Comparison of ENCODE assay signal across 29 cellular contexts in genomic region chr6:105278813-105279212, GRCh38.
"Had no signal": no experiment of that assay in that cellular context is flagged by ENCODE, and none has a peak within 500 bp of the region (broad histone marks: within the 10 kb centered on the region; RNA-seq: fewer than 3 reads in every experiment).

No MANE protein-coding gene starts in this region.

- H3K4me1 Mint-ChIP-seq: naive thymus-derived CD8-positive, alpha-beta T cell; stimulated activated memory B cell treated with anti-CD40 and anti-IgM and Interleukin-4, amounts not matched to agents 10 μg/mL and 1 μg/mL and 100 μg/mL, for 72 hours; stimulated activated naive CD8-positive, alpha-beta T cell treated with anti-CD3 and anti-CD28 coated beads, Interleukin-15, amount 100 ng/mL, for 72 hours had no signal

- H3K4me2 ChIP-seq: smooth muscle cell had no signal

- H3K36me3 ChIP-seq: prostate gland had no signal

- H3K27me3 Mint-ChIP-seq: naive thymus-derived CD8-positive, alpha-beta T cell; natural killer cell treated with Interleukin-12 subunit alpha and Interleukin-12 subunit beta and Interleukin-15 and Interleukin-18, amount 100 ng/mL, for 72 hours; stimulated activated memory B cell treated with anti-CD40 and anti-IgM and Interleukin-4, amounts not matched to agents 10 μg/mL and 1 μg/mL and 100 μg/mL, for 72 hours; stimulated activated naive CD8-positive, alpha-beta T cell treated with anti-CD3 and anti-CD28 coated beads, Interleukin-15, amount 100 ng/mL, for 72 hours; type B pancreatic cell had no signal

- H3K27ac ChIP-seq: neutrophil, pancreas, prostate gland, right lobe of liver, sigmoid colon, skin epidermis, spleen, suprapubic skin, testis, tibial artery, transverse colon, vagina had no signal

- H3K4me3 Mint-ChIP-seq: naive thymus-derived CD8-positive, alpha-beta T cell; natural killer cell treated with Interleukin-12 subunit alpha and Interleukin-12 subunit beta and Interleukin-15 and Interleukin-18, amount 100 ng/mL, for 72 hours; nephron progenitor cell; neural crest cell; stimulated activated memory B cell treated with anti-CD40 and anti-IgM and Interleukin-4, amounts not matched to agents 10 μg/mL and 1 μg/mL and 100 μg/mL, for 72 hours; stimulated activated naive CD8-positive, alpha-beta T cell treated with anti-CD3 and anti-CD28 coated beads, Interleukin-15, amount 100 ng/mL, for 72 hours; type B pancreatic cell had no signal

- H3K4me3 ChIP-seq: pancreas, prostate gland, right lobe of liver, sigmoid colon, skin epidermis, smooth muscle cell, spleen, suprapubic skin, testis, tibial artery, transverse colon, vagina had no signal

- H3K4me1 ChIP-seq: pancreas, prostate gland, right lobe of liver, sigmoid colon, spleen, suprapubic skin, testis, tibial artery, transverse colon, vagina had no signal

- H3K27me3 ChIP-seq: neutrophil, pancreas, right lobe of liver, sigmoid colon, spleen, suprapubic skin, testis, tibial artery, transverse colon, vagina had no signal

- ATAC-seq: naive thymus-derived CD8-positive, alpha-beta T cell; natural killer cell treated with Interleukin-12 subunit alpha and Interleukin-12 subunit beta and Interleukin-15 and Interleukin-18, amount 100 ng/mL, for 72 hours; pancreas; right cardiac atrium; right lobe of liver; stimulated activated memory B cell treated with anti-CD40 and anti-IgM and Interleukin-4, amounts not matched to agents 10 μg/mL and 1 μg/mL and 100 μg/mL, for 72 hours; stimulated activated naive CD8-positive, alpha-beta T cell treated with anti-CD3 and anti-CD28 coated beads, Interleukin-15, amount 100 ng/mL, for 72 hours; stimulated activated naive CD8-positive, alpha-beta T cell treated with anti-CD3 and anti-CD28 coated beads, Interleukin-15, Interleukin-2, amounts not matched to agents 100 U/mL and 50 U/mL, for 24 hours had no signal

- H3K27ac Mint-ChIP-seq: natural killer cell treated with Interleukin-12 subunit alpha and Interleukin-12 subunit beta and Interleukin-15 and Interleukin-18, amount 100 ng/mL, for 72 hours; nephron progenitor cell; stimulated activated memory B cell treated with anti-CD40 and anti-IgM and Interleukin-4, amounts not matched to agents 10 μg/mL and 1 μg/mL and 100 μg/mL, for 72 hours; type B pancreatic cell had no signal

- H3K9me3 Mint-ChIP-seq: natural killer cell treated with Interleukin-12 subunit alpha and Interleukin-12 subunit beta and Interleukin-15 and Interleukin-18, amount 100 ng/mL, for 72 hours; nephron progenitor cell; neural crest cell; stimulated activated naive CD8-positive, alpha-beta T cell treated with anti-CD3 and anti-CD28 coated beads, Interleukin-15, amount 100 ng/mL, for 72 hours had no signal

- H3K9me3 ChIP-seq: neutrophil, pancreas, prostate gland, right lobe of liver, sigmoid colon, spleen, suprapubic skin, testis, tibial artery, transverse colon, vagina had no signal

- DNase-seq: naive thymus-derived CD8-positive, alpha-beta T cell; nephron progenitor cell; pancreas; right cardiac atrium; right lobe of liver; sigmoid colon; spleen; stimulated activated CD4-positive, alpha-beta T cell treated with anti-CD3 and anti-CD28 coated beads, Interleukin-12 subunit alpha, Interleukin-12 subunit beta, amount 100 ng/mL, for 4 hours; stimulated activated CD4-positive, alpha-beta T cell treated with anti-CD3 and anti-CD28 coated beads, Interleukin-1b, Interleukin-23, amount 100 ng/mL, for 48 hours; stimulated activated CD4-positive, alpha-beta T cell treated with anti-CD3 and anti-CD28 coated beads, Interleukin-4, amount 100 ng/mL, for 1 hour; stimulated activated CD4-positive, alpha-beta T cell treated with anti-CD3 and anti-CD28 coated beads, Interleukin-4, amount 100 ng/mL, for 4 hours; stimulated activated CD8-positive, alpha-beta memory T cell treated with anti-CD3 and anti-CD28 coated beads, Interleukin-4, amount 100 ng/mL, for 48 hours; stimulated activated naive CD4-positive, alpha-beta T cell; stimulated activated naive CD8-positive, alpha-beta T cell treated with anti-CD3 and anti-CD28 coated beads, Interleukin-15, amount 100 ng/mL, for 72 hours; stimulated activated naive CD8-positive, alpha-beta T cell treated with anti-CD3 and anti-CD28 coated beads, Interleukin-15, Interleukin-2, amounts not matched to agents 100 U/mL and 50 U/mL, for 24 hours; substantia nigra; testis; tibial artery; transverse colon had no signal
